29 cellular contexts compared by ENCODE assay signal in the genomic region with DNA sequence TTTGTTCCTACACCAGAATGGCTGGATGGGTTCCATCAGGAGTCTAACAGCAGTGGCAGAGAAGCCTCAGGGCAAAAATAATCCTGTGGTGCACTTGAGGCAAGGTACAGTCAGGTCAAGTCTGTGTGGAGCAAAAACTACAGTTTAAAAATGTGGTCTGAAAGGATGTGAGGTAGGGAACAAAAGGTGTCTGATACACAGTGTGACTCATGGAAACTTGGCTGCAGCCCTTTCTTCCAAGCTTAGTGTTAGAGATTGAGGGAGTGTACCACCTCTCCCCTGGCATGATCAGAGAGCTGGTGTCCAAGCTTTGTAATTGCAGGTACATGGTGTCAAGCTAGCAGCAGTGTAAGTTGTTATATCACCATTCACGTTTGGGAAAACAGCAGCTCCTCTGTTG. TPM values are rescaled to one million over a fixed set of nuclear protein-coding genes. Genes with fewer than 3 reads are reported as not detected.
DNase-seq lines count a peak whose midpoint lies in the region; ATAC-seq, FAIRE-seq and TF ChIP-seq lines count a peak whose summit lies in the region.
"Had no signal": no experiment of that assay in that cellular context is flagged by ENCODE, and none has a peak within 500 bp of the region (broad histone marks: within the 10 kb centered on the region; RNA-seq: fewer than 3 reads in every experiment).

No MANE protein-coding gene starts in this region.

- no peaks in the 10 kb centered on the region for H3K27me3 ChIP-seq in effector memory CD4-positive, alpha-beta T cell (replicated peaks; ENCODE audit: control insufficient read depth, insufficient read depth, low read length, poor library complexity, severe bottlenecking)
- H3K27me3 ChIP-seq: esophagus squamous epithelium, gastrocnemius medialis, hepatocyte had no signal

- H3K9me3 ChIP-seq in effector memory CD4-positive, alpha-beta T cell (ENCODE audit: control insufficient read depth, low read length): no peaks in the 10 kb centered on the region
- H3K9me3 ChIP-seq: esophagus squamous epithelium, gastrocnemius medialis had no signal

- H3K9me3 Mint-ChIP-seq in activated CD4-positive, alpha-beta T cell treated with anti-CD3 and anti-CD28 coated beads for 36 hours (ENCODE audit: low read depth): peaks cover 4% of the 10 kb centered on the region
- H3K9me3 Mint-ChIP-seq in activated CD4-positive, alpha-beta T cell treated with anti-CD3 and anti-CD28 coated beads, Interleukin-2, amount 10 ng/mL, durations not matched to agents 24 days and 14 days: peaks cover 7% of the 10 kb centered on the region
- H3K9me3 Mint-ChIP-seq in stimulated activated naive CD8-positive, alpha-beta T cell treated with anti-CD3 and anti-CD28 coated beads, Interleukin-15, amount 100 ng/mL, for 72 hours: peaks cover 6 to 9% of the 10 kb centered on the region in 2 donors

- no peaks in the 10 kb centered on the region for H3K27me3 Mint-ChIP-seq in activated CD4-positive, alpha-beta T cell treated with anti-CD3 and anti-CD28 coated beads for 36 hours
- H3K27me3 Mint-ChIP-seq in activated CD4-positive, alpha-beta T cell treated with anti-CD3 and anti-CD28 coated beads, Interleukin-2, amount 10 ng/mL, durations not matched to agents 24 days and 14 days: no peaks in the 10 kb centered on the region
- no peaks in the 10 kb centered on the region for H3K27me3 Mint-ChIP-seq in stimulated activated naive CD8-positive, alpha-beta T cell treated with anti-CD3 and anti-CD28 coated beads, Interleukin-15, amount 100 ng/mL, for 72 hours
- H3K27me3 Mint-ChIP-seq: CD4-positive, CD25-positive, alpha-beta regulatory T cell; progenitor cell of endocrine pancreas; stimulated activated naive CD8-positive, alpha-beta T cell treated with anti-CD3 and anti-CD28 coated beads, Interleukin-15, Interleukin-2, amounts not matched to agents 100 ng/mL and 50 ng/mL, for 24 hours had no signal

- no peak overlapping the region for H3K4me3 Mint-ChIP-seq in activated CD4-positive, alpha-beta T cell treated with anti-CD3 and anti-CD28 coated beads for 36 hours
- no peak overlapping the region for H3K4me3 Mint-ChIP-seq in activated CD4-positive, alpha-beta T cell treated with anti-CD3 and anti-CD28 coated beads, Interleukin-2, amount 10 ng/mL, durations not matched to agents 24 days and 14 days
- H3K4me3 Mint-ChIP-seq in stimulated activated naive CD8-positive, alpha-beta T cell treated with anti-CD3 and anti-CD28 coated beads, Interleukin-15, amount 100 ng/mL, for 72 hours: no peak overlapping the region
- H3K4me3 Mint-ChIP-seq: CD4-positive, CD25-positive, alpha-beta regulatory T cell; stimulated activated naive CD8-positive, alpha-beta T cell treated with anti-CD3 and anti-CD28 coated beads, Interleukin-15, Interleukin-2, amounts not matched to agents 100 ng/mL and 50 ng/mL, for 24 hours had no signal

- H3K27ac Mint-ChIP-seq in activated CD4-positive, alpha-beta T cell treated with anti-CD3 and anti-CD28 coated beads for 36 hours: no peak overlapping the region
- H3K27ac Mint-ChIP-seq in activated CD4-positive, alpha-beta T cell treated with anti-CD3 and anti-CD28 coated beads, Interleukin-2, amount 10 ng/mL, durations not matched to agents 24 days and 14 days: no peak overlapping the region
- peak overlapping the region in 1 of 2 donors; percentile 31 for H3K27ac Mint-ChIP-seq in stimulated activated naive CD8-positive, alpha-beta T cell treated with anti-CD3 and anti-CD28 coated beads, Interleukin-15, amount 100 ng/mL, for 72 hours
- H3K27ac Mint-ChIP-seq: CD4-positive, CD25-positive, alpha-beta regulatory T cell; progenitor cell of endocrine pancreas; stimulated activated naive CD8-positive, alpha-beta T cell treated with anti-CD3 and anti-CD28 coated beads, Interleukin-15, Interleukin-2, amounts not matched to agents 100 ng/mL and 50 ng/mL, for 24 hours had no signal

- DNase-seq in activated CD4-positive, alpha-beta T cell treated with anti-CD3 and anti-CD28 coated beads for 36 hours: peak; percentile 39
- no peak for DNase-seq in activated CD4-positive, alpha-beta T cell treated with anti-CD3 and anti-CD28 coated beads, Interleukin-2, amount 10 ng/mL, durations not matched to agents 24 days and 14 days
- no peak for DNase-seq in left ventricle myocardium superior
- DNase-seq in Right ventricle myocardium inferior (ENCODE audit: missing footprints): no peak
- DNase-seq in dermis blood vessel endothelial cell: peak; percentile 13
- peak in 1 of 2 donors; percentile 21 for DNase-seq in stimulated activated naive CD8-positive, alpha-beta T cell treated with anti-CD3 and anti-CD28 coated beads, Interleukin-15, amount 100 ng/mL, for 72 hours
- DNase-seq in effector memory CD4-positive, alpha-beta T cell: no peak
- no peak for DNase-seq in D721Med (ENCODE audit: insufficient read length, low spot score)
- DNase-seq: 8988T; activated naive CD4-positive, alpha-beta T cell treated with Interleukin-2 at 50 U/mL for 16 hours; anterior cingulate cortex; CD4-positive, CD25-positive, alpha-beta regulatory T cell; esophagus squamous epithelium; gastrocnemius medialis; mesendoderm; NCI-H1092 treated with DMSO at 0.1 percent for 48 hours; NCI-H187; NCI-H2171; NCI-H510A treated with DMSO at 0.1 percent for 48 hours; NK-92 treated with Interleukin-12 subunit alpha and Interleukin-12 subunit beta, amount 100 ng/mL, for 24 hours; PC-9; SHP77 treated with DMSO at 0.1 percent for 48 hours had no signal

- no peak for TF ChIP-seq CTCF in D721Med (IDR thresholded peaks at IDR 0.05; ENCODE audit: insufficient read depth, missing control alignments)

- H3K4me1 ChIP-seq in effector memory CD4-positive, alpha-beta T cell (ENCODE audit: control insufficient read depth, insufficient read depth, low read length, poor library complexity, severe bottlenecking): peaks cover 5% of the 10 kb centered on the region
- H3K4me1 ChIP-seq: gastrocnemius medialis had no signal

- no peak overlapping the region for H3K4me3 ChIP-seq in effector memory CD4-positive, alpha-beta T cell (ENCODE audit: insufficient read depth, low read depth, low read length, poor library complexity, severe bottlenecking)
- H3K4me3 ChIP-seq: coronary artery, esophagus squamous epithelium, gastrocnemius medialis, GM12878, hepatocyte, PC-9 had no signal

- intact Hi-C loops in activated CD4-positive, alpha-beta T cell treated with anti-CD3 and anti-CD28 coated beads for 36 hours (cut with DNase I, micrococcal nuclease): no loop called here
- intact Hi-C loops in activated CD4-positive, alpha-beta T cell treated with anti-CD3 and anti-CD28 coated beads, Interleukin-2, amount 10 ng/mL, durations not matched to agents 24 days and 14 days (cut with micrococcal nuclease): no loop called here
- intact Hi-C loops in left ventricle myocardium superior (cut with micrococcal nuclease) (no loop called here), Right ventricle myocardium inferior (cut with DNase I) (no loop called here)

- peak; percentile 74 for ATAC-seq in activated CD4-positive, alpha-beta T cell treated with anti-CD3 and anti-CD28 coated beads for 36 hours
- peak; percentile 32 for ATAC-seq in left ventricle myocardium superior
- ATAC-seq in Right ventricle myocardium inferior: no peak
- ATAC-seq in stimulated activated naive CD8-positive, alpha-beta T cell treated with anti-CD3 and anti-CD28 coated beads, Interleukin-15, amount 100 ng/mL, for 72 hours: peak; percentile 86
- ATAC-seq: gastrocnemius medialis, GM12878, sciatic nerve had no signal

- H3K36me3 Mint-ChIP-seq in activated CD4-positive, alpha-beta T cell treated with anti-CD3 and anti-CD28 coated beads for 36 hours (ENCODE audit: low read depth): peaks cover 11% of the 10 kb centered on the region
- H3K36me3 Mint-ChIP-seq in activated CD4-positive, alpha-beta T cell treated with anti-CD3 and anti-CD28 coated beads, Interleukin-2, amount 10 ng/mL, durations not matched to agents 24 days and 14 days (ENCODE audit: low read depth): peaks cover 17% of the 10 kb centered on the region

- no peaks in the 10 kb centered on the region for H3K36me3 ChIP-seq in effector memory CD4-positive, alpha-beta T cell (ENCODE audit: control insufficient read depth, insufficient read depth, low read length)
- H3K36me3 ChIP-seq: esophagus squamous epithelium, gastrocnemius medialis had no signal

- FAIRE-seq in D721Med (lab: Jason Lieb, UNC): no peak
- FAIRE-seq: GM12878 had no signal

- POLR2A ChIA-PET in activated CD4-positive, alpha-beta T cell treated with anti-CD3 and anti-CD28 coated beads for 36 hours (lab: Charles Lee): interaction anchor here (0.6 to 0.9 kb wide), 2 partner anchors 30 to 79 kb away, joined by 3 read pairs; a partner anchor contains a TSS

- H3K4me1 Mint-ChIP-seq in activated CD4-positive, alpha-beta T cell treated with anti-CD3 and anti-CD28 coated beads for 36 hours: peaks cover 39% of the 10 kb centered on the region
- H3K4me1 Mint-ChIP-seq in activated CD4-positive, alpha-beta T cell treated with anti-CD3 and anti-CD28 coated beads, Interleukin-2, amount 10 ng/mL, durations not matched to agents 24 days and 14 days: peaks cover 21% of the 10 kb centered on the region
- H3K4me1 Mint-ChIP-seq in stimulated activated naive CD8-positive, alpha-beta T cell treated with anti-CD3 and anti-CD28 coated beads, Interleukin-15, amount 100 ng/mL, for 72 hours: peaks cover 48% of the 10 kb centered on the region

- H3K27ac ChIP-seq in effector memory CD4-positive, alpha-beta T cell (ENCODE audit: insufficient read depth, low read length, poor library complexity, severe bottlenecking): no peak overlapping the region
- H3K27ac ChIP-seq: coronary artery, esophagus squamous epithelium, gastrocnemius medialis, hepatocyte, HL-60, PC-9 had no signal

- CTCF ChIA-PET in activated CD4-positive, alpha-beta T cell treated with anti-CD3 and anti-CD28 coated beads for 36 hours (lab: Charles Lee): interaction anchor here (1.1 to 3.0 kb wide), 4 partner anchors 11 to 21 kb away, joined by 3 to 9 read pairs (median 6); no protein-coding TSS in a partner anchor

RNA-seq across cellular contexts. Expression of a gene that starts 8.9 kb away (rescaled TPM):
- 1 to 10 TPM; 2.5 to 2.7 TPM for total RNA-seq in activated CD4-positive, alpha-beta T cell treated with anti-CD3 and anti-CD28 coated beads for 36 hours
- 2.9 and 3.4 TPM in 2 replicates for total RNA-seq in activated CD4-positive, alpha-beta T cell treated with anti-CD3 and anti-CD28 coated beads, Interleukin-2, amount 10 ng/mL, durations not matched to agents 24 days and 14 days
- total RNA-seq in left ventricle myocardium superior (8.8 TPM), Right ventricle myocardium inferior (6.0 TPM), dermis blood vessel endothelial cell (4.8 and 6.8 TPM in 2 replicates)

RNA-seq across cellular contexts. Expression of a gene that starts 22.1 kb away (rescaled TPM):
- 10 to 100 TPM; 50.9 to 58.4 TPM for total RNA-seq in activated CD4-positive, alpha-beta T cell treated with anti-CD3 and anti-CD28 coated beads for 36 hours
- total RNA-seq in activated CD4-positive, alpha-beta T cell treated with anti-CD3 and anti-CD28 coated beads, Interleukin-2, amount 10 ng/mL, durations not matched to agents 24 days and 14 days: 59.7 and 63.7 TPM in 2 replicates
- total RNA-seq in left ventricle myocardium superior (33.0 TPM), Right ventricle myocardium inferior (35.2 TPM), dermis blood vessel endothelial cell (73.2 and 75.4 TPM in 2 replicates)

Comparison
In these comparisons a context has a peak if more than half of its experiments do, and no peak if none do; other contexts are left out.
1. DNase-seq: peak in activated CD4-positive, alpha-beta T cell treated with anti-CD3 and anti-CD28 coated beads for 36 hours (single experiment) and dermis blood vessel endothelial cell (single experiment); none in activated CD4-positive, alpha-beta T cell treated with anti-CD3 and anti-CD28 coated beads, Interleukin-2, amount 10 ng/mL, durations not matched to agents 24 days and 14 days (single experiment), left ventricle myocardium superior (single experiment), Right ventricle myocardium inferior (single experiment), effector memory CD4-positive, alpha-beta T cell (0 of 3) and D721Med (single experiment).